Comparison of ENCODE assay signal across 34 cellular contexts in the genomic region with DNA sequence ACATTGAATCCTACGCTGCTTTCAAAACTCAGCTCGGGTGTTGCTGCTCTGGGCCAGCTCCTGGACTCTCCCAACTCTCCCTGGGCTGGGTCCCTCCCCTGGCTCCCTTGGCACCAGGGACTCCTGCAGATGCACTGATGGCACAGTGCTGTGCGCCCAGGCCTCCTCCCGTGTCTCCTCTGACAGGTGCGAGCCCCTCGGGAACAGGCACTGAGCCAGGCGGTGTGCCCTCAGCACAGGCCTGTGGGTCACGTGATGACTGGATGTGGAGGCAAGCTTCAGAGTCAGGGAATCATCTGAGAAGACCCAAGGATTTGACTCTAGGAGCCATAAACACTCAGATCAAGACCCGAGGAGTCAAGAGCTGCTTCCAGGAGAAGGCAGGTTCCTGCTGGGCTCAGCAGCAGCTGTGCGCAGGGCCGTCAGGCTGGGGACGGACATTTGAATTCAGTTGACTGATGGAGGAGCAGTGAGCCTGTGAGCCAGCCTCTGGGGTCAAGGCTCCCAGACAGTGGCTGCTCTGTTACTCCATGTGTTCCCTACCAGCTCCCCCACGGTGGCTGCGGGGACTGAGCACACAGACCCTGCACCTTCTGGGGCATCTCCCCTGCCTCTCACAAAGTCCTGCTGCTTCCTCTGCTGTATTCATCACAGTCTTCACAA. TPM values are rescaled to one million over a fixed set of nuclear protein-coding genes. Genes with fewer than 3 reads are reported as not detected.
A peak's percentile ranks its signal among the peaks of the same experiment; 100 is the strongest.
DNase-seq lines count a peak whose midpoint lies in the region; ATAC-seq, FAIRE-seq and TF ChIP-seq lines count a peak whose summit lies in the region.
"Had no signal": no experiment of that assay in that cellular context is flagged by ENCODE, and none has a peak within 500 bp of the region (broad histone marks: within the 10 kb centered on the region; RNA-seq: fewer than 3 reads in every experiment).

No MANE protein-coding gene starts in this region.

- BruUV-seq in HepG2 (replicated peaks; lab: Mats Ljungman, UMichigan), result no TSS peak

- peaks cover 54% of the 10 kb centered on the region for H3K4me1 ChIP-seq in HepG2 (ENCODE audit: insufficient read depth, low read length)
- H3K4me1 ChIP-seq: BLaER1 treated with 17β-estradiol and CSF1 and Interleukin-3, amounts not matched to agents 10 nM and 100 nM; prostate gland; suprapubic skin had no signal

- no peak overlapping the region for H3K9ac ChIP-seq in HepG2 (ENCODE audit: insufficient read depth, low read depth, low read length)
- H3K9ac ChIP-seq: BLaER1 treated with 17β-estradiol and CSF1 and Interleukin-3, amounts not matched to agents 10 nM and 100 nM had no signal

- no peak overlapping the region for H2AFZ ChIP-seq in HepG2 (ENCODE audit: low read length)

- TF ChIP-seq EP300 in HepG2 (IDR thresholded peaks at IDR 0.05; ENCODE audit: low read depth in 2 of 2, low read length in 2 of 2) (no peak), HepG2 (CRISPR knock-in tag; IDR thresholded peaks at IDR 0.05; ENCODE audit: borderline replicate concordance) (no peak)

- H3K4me3 ChIP-seq in HepG2 (replicated peaks in 1 of 3; ENCODE audit: insufficient read depth in 1 of 3, low read depth in 2 of 3, low read length in 3 of 3), result peak overlapping the region in 1 of 3 experiments; percentile 34; a peak in 1 of 6 replicates
- H3K4me3 ChIP-seq: BLaER1 treated with 17β-estradiol and CSF1 and Interleukin-3, amounts not matched to agents 10 nM and 100 nM; dorsolateral prefrontal cortex; prostate gland; suprapubic skin had no signal

- POLR2A ChIA-PET in HepG2 (lab: Yijun Ruan, JAX), result no interaction called here

- peaks cover 20% of the 10 kb centered on the region for H3K27me3 Mint-ChIP-seq in activated T-helper 1 cell treated with anti-CD3 and anti-CD28 coated beads, Interleukin-12 subunit alpha, Interleukin-12 subunit beta, Interleukin-2, Interleukin-4 antibody, amounts not matched to agents 30 ng/mL and 10 ng/mL and 1 ng/mL, durations not matched to agents 14 hours and 24 hours and 36 hours (ENCODE audit: insufficient read depth)
- H3K27me3 Mint-ChIP-seq: activated CD4-positive, alpha-beta memory T cell treated with anti-CD3 and anti-CD28 coated beads for 36 hours; activated naive CD4-positive, alpha-beta T cell treated with anti-CD3 and anti-CD28 coated beads, Interleukin-2, amount 50 U/mL, for 24 hours; activated T-helper 17 cell treated with anti-CD3 and anti-CD28 coated beads, Interleukin-2, amount 50 U/mL, for 72 hours had no signal

- peak overlapping the region; percentile 60 for H3K4me2 ChIP-seq in HepG2 (ENCODE audit: low read depth, low read length)
- H3K4me2 ChIP-seq: BLaER1 treated with 17β-estradiol and CSF1 and Interleukin-3, amounts not matched to agents 10 nM and 100 nM had no signal

- H3K27ac ChIP-seq in HepG2 (ENCODE audit: extremely low read length, insufficient read depth, low read length), result no peak overlapping the region
- H3K27ac ChIP-seq: BLaER1 treated with 17β-estradiol and CSF1 and Interleukin-3, amounts not matched to agents 10 nM and 100 nM; brain microvascular endothelial cell; prostate gland; suprapubic skin had no signal

- no peak for TF ChIP-seq RAD21 in HepG2 (CRISPR knock-in tag; IDR thresholded peaks at IDR 0.05)

- peak; percentile 43 for DNase-seq in NCI-H1092 (lab: John Stamatoyannopoulos, UW)
- DNase-seq in NCI-H345 treated with DMSO at 0.1 percent for 48 hours (lab: John Stamatoyannopoulos, UW; ENCODE audit: unreplicated experiment), result peak; percentile 11
- DNase-seq in HepG2 (ENCODE audit: low spot score), result no peak
- DNase-seq in pons (ENCODE audit: low spot score), result peak; percentile 19
- DNase-seq in effector CD4-positive, alpha-beta T cell, result no peak
- no peak for DNase-seq in activated T-helper 1 cell treated with anti-CD3 and anti-CD28 coated beads, Interleukin-12 subunit alpha, Interleukin-12 subunit beta, Interleukin-2, Interleukin-4 antibody, amounts not matched to agents 30 ng/mL and 10 ng/mL and 1 ng/mL, durations not matched to agents 14 hours and 24 hours and 36 hours (ENCODE audit: low spot score)
- DNase-seq: activated CD4-positive, alpha-beta memory T cell treated with anti-CD3 and anti-CD28 coated beads for 36 hours; amniotic stem cell; brain microvascular endothelial cell; DMS53; H9; Karpas-422; left colon; mammary epithelial cell; NCI-H1436 treated with DMSO at 0.1 percent for 48 hours; NCI-H510A treated with DMSO at 0.1 percent for 48 hours; Right ventricle myocardium superior; stimulated activated CD4-positive, alpha-beta T cell treated with anti-CD3 and anti-CD28 coated beads, Interleukin-15, amount 100 ng/mL, for 24 hours; T-helper 17 cell had no signal

- no peak for TF ChIP-seq CTCF in HepG2 (CRISPR knock-in tag; IDR thresholded peaks at IDR 0.05)

- no peaks in the 10 kb centered on the region for H3K36me3 ChIP-seq in HepG2 (replicated peaks in 1 of 2; ENCODE audit: control insufficient read depth in 1 of 2, insufficient read depth in 2 of 2, low read length in 2 of 2)
- H3K36me3 ChIP-seq: brain microvascular endothelial cell, prostate gland, suprapubic skin had no signal

- peaks cover 5% of the 10 kb centered on the region; the same call in 1 of the 2 replicates for H3K9me3 ChIP-seq in HepG2 (ENCODE audit: low read length)
- H3K9me3 ChIP-seq: prostate gland, suprapubic skin had no signal

- no peaks in the 10 kb centered on the region for H3K79me2 ChIP-seq in HepG2 (ENCODE audit: insufficient read depth, low read length)

- H3K4me3 Mint-ChIP-seq in activated T-helper 1 cell treated with anti-CD3 and anti-CD28 coated beads, Interleukin-12 subunit alpha, Interleukin-12 subunit beta, Interleukin-2, Interleukin-4 antibody, amounts not matched to agents 30 ng/mL and 10 ng/mL and 1 ng/mL, durations not matched to agents 14 hours and 24 hours and 36 hours, result no peak overlapping the region
- H3K4me3 Mint-ChIP-seq: activated CD4-positive, alpha-beta memory T cell treated with anti-CD3 and anti-CD28 coated beads for 36 hours; activated naive CD4-positive, alpha-beta T cell treated with anti-CD3 and anti-CD28 coated beads, Interleukin-2, amount 50 U/mL, for 24 hours; activated T-helper 17 cell treated with anti-CD3 and anti-CD28 coated beads, Interleukin-2, amount 50 U/mL, for 72 hours; H9; neural crest cell; stimulated activated memory B cell treated with anti-CD40 and anti-IgM and Interleukin-4, amounts not matched to agents 10 μg/mL and 1 μg/mL and 100 μg/mL, for 72 hours; T-helper 17 cell had no signal

- no peaks in the 10 kb centered on the region for H4K20me1 ChIP-seq in HepG2 (ENCODE audit: insufficient read depth, low read length)
- H4K20me1 ChIP-seq: BLaER1 treated with 17β-estradiol and CSF1 and Interleukin-3, amounts not matched to agents 10 nM and 100 nM had no signal

- peak; percentile 72 for ATAC-seq in HepG2
- no peak for ATAC-seq in HG03432 (IDR thresholded peaks at IDR 0.05; ENCODE audit: unreplicated experiment)
- ATAC-seq in GM18858 (IDR thresholded peaks at IDR 0.05; ENCODE audit: unreplicated experiment), result no peak
- ATAC-seq: activated CD4-positive, CD25-positive, alpha-beta regulatory T cell treated with anti-CD3 and anti-CD28 coated beads, Interleukin-2, amount 50 U/mL, for 24 hours; activated T-helper 17 cell treated with anti-CD3 and anti-CD28 coated beads, Interleukin-2, amount 50 U/mL, for 72 hours; left colon; stimulated activated memory B cell treated with anti-CD40 and anti-IgM and Interleukin-4, amounts not matched to agents 10 μg/mL and 1 μg/mL and 100 μg/mL, for 72 hours; T-helper 17 cell had no signal

- H3K27me3 ChIP-seq in HepG2 (ENCODE audit: control insufficient read depth in 1 of 2, insufficient read depth in 2 of 2, low read length in 2 of 2), result peaks cover 4 to 15% of the 10 kb centered on the region in 2 experiments; a peak in 2 of 5 replicates
- H3K27me3 ChIP-seq: dorsolateral prefrontal cortex, suprapubic skin had no signal

- H3K36me3 Mint-ChIP-seq in activated T-helper 1 cell treated with anti-CD3 and anti-CD28 coated beads, Interleukin-12 subunit alpha, Interleukin-12 subunit beta, Interleukin-2, Interleukin-4 antibody, amounts not matched to agents 30 ng/mL and 10 ng/mL and 1 ng/mL, durations not matched to agents 14 hours and 24 hours and 36 hours (ENCODE audit: low read depth), result no peaks in the 10 kb centered on the region
- H3K36me3 Mint-ChIP-seq: activated CD4-positive, alpha-beta memory T cell treated with anti-CD3 and anti-CD28 coated beads for 36 hours had no signal

- FAIRE-seq in HepG2 (lab: Jason Lieb, UNC), result no peak
- FAIRE-seq: endothelial cell of umbilical vein, GM12892, TTC549 had no signal

- H3K4me1 Mint-ChIP-seq in activated T-helper 1 cell treated with anti-CD3 and anti-CD28 coated beads, Interleukin-12 subunit alpha, Interleukin-12 subunit beta, Interleukin-2, Interleukin-4 antibody, amounts not matched to agents 30 ng/mL and 10 ng/mL and 1 ng/mL, durations not matched to agents 14 hours and 24 hours and 36 hours (ENCODE audit: low read depth), result no peaks in the 10 kb centered on the region
- H3K4me1 Mint-ChIP-seq: activated naive CD4-positive, alpha-beta T cell treated with anti-CD3 and anti-CD28 coated beads, Interleukin-2, amount 50 U/mL, for 24 hours; activated T-helper 17 cell treated with anti-CD3 and anti-CD28 coated beads, Interleukin-2, amount 50 U/mL, for 72 hours; H9; stimulated activated memory B cell treated with anti-CD40 and anti-IgM and Interleukin-4, amounts not matched to agents 10 μg/mL and 1 μg/mL and 100 μg/mL, for 72 hours; T-helper 17 cell had no signal

- intact Hi-C loops in HepG2 (cut with micrococcal nuclease; ENCODE audit: unreplicated experiment), result no loop called here
- intact Hi-C loops in activated T-helper 1 cell treated with anti-CD3 and anti-CD28 coated beads, Interleukin-12 subunit alpha, Interleukin-12 subunit beta, Interleukin-2, Interleukin-4 antibody, amounts not matched to agents 30 ng/mL and 10 ng/mL and 1 ng/mL, durations not matched to agents 14 hours and 24 hours and 36 hours (cut with micrococcal nuclease), result no loop called here

- TF ChIP-seq POLR2A in HepG2 (IDR thresholded peaks at IDR 0.05; ENCODE audit: insufficient read depth in 1 of 2, low read depth in 2 of 2, low read length in 2 of 2), result no peak

- CTCF ChIA-PET in HepG2 (lab: Yijun Ruan, JAX; ENCODE audit: low intra/inter-chr PET ratio, low total read pairs), result no interaction called here

- 26% methylated on average over 4 of the region's 14 CpGs for WGBS in HepG2 (ENCODE audit: low lambda C conversion rate)

- in situ Hi-C loops in HepG2 (cut with HindIII; ENCODE audit: extremely low pct_ligation_motif_present, low pct_unique_long_range_greater_than_20kb), result no loop called here

- peaks cover 9% of the 10 kb centered on the region for H3K9me3 Mint-ChIP-seq in activated T-helper 1 cell treated with anti-CD3 and anti-CD28 coated beads, Interleukin-12 subunit alpha, Interleukin-12 subunit beta, Interleukin-2, Interleukin-4 antibody, amounts not matched to agents 30 ng/mL and 10 ng/mL and 1 ng/mL, durations not matched to agents 14 hours and 24 hours and 36 hours

- H3K27ac Mint-ChIP-seq in activated T-helper 1 cell treated with anti-CD3 and anti-CD28 coated beads, Interleukin-12 subunit alpha, Interleukin-12 subunit beta, Interleukin-2, Interleukin-4 antibody, amounts not matched to agents 30 ng/mL and 10 ng/mL and 1 ng/mL, durations not matched to agents 14 hours and 24 hours and 36 hours, result no peak overlapping the region
- H3K27ac Mint-ChIP-seq: activated CD4-positive, alpha-beta memory T cell treated with anti-CD3 and anti-CD28 coated beads for 36 hours; activated naive CD4-positive, alpha-beta T cell treated with anti-CD3 and anti-CD28 coated beads, Interleukin-2, amount 50 U/mL, for 24 hours; activated T-helper 17 cell treated with anti-CD3 and anti-CD28 coated beads, Interleukin-2, amount 50 U/mL, for 72 hours; stimulated activated memory B cell treated with anti-CD40 and anti-IgM and Interleukin-4, amounts not matched to agents 10 μg/mL and 1 μg/mL and 100 μg/mL, for 72 hours; T-helper 17 cell had no signal

RNA-seq across cellular contexts. Expression of gene NAT8L, which starts 33.0 kb away (rescaled TPM):
- 1.6 and 3.3 TPM in 2 replicates for total RNA-seq in HepG2 (2016; rRNA removed; fragmentation: Illumina TruSeq; extraction: Trizol)
- 0.40 and 0.53 TPM in 2 replicates for total RNA-seq in HepG2 (2016; cell fraction: cytosol; rRNA removed; fragmentation: Illumina TruSeq; extraction: Trizol; ENCODE audit: low read depth)
- total RNA-seq in HepG2 (2016; cell fraction: insoluble cytoplasmic fraction; rRNA removed; fragmentation: Illumina TruSeq; extraction: Trizol), result 1.7 and 3.2 TPM in 2 replicates
- total RNA-seq in HepG2 (2016; cell fraction: membrane; rRNA removed; fragmentation: Illumina TruSeq; extraction: Trizol), result 1.5 and 1.7 TPM in 2 replicates
- 2.9 and 3.4 TPM in 2 replicates for total RNA-seq in HepG2 (2016; cell fraction: nucleus; rRNA removed; fragmentation: Illumina TruSeq; extraction: Trizol)
- 2.2 and 3.4 TPM in 2 replicates for polyA plus RNA-seq in HepG2 (2011; rRNA removed)
- polyA plus RNA-seq in HepG2 (2011; cell fraction: cytosol; rRNA removed), result 4.1 and 4.4 TPM in 2 replicates
- polyA plus RNA-seq in HepG2 (2011; cell fraction: nucleus; rRNA removed), result 11.8 TPM in 2 replicates
- 1.1 and 3.9 TPM in 2 replicates for polyA plus RNA-seq in HepG2 (2012)
- polyA plus RNA-seq in HepG2 (2016; cell fraction: cytosol; fragmentation: Illumina TruSeq; extraction: Trizol; ENCODE audit: low read depth), result 0.63 and 0.64 TPM in 2 replicates
- polyA plus RNA-seq in HepG2 (2016; cell fraction: insoluble cytoplasmic fraction; fragmentation: Illumina TruSeq; extraction: Trizol; ENCODE audit: low read depth), result 3.1 and 3.9 TPM in 2 replicates
- 1.5 and 1.8 TPM in 2 replicates for polyA plus RNA-seq in HepG2 (2016; cell fraction: membrane; fragmentation: Illumina TruSeq; extraction: Trizol; ENCODE audit: low read depth)
- 8.3 and 8.8 TPM in 2 replicates for polyA plus RNA-seq in HepG2 (2016; cell fraction: nucleus; fragmentation: Illumina TruSeq; extraction: Trizol; ENCODE audit: insufficient read depth, low read depth)
- polyA minus RNA-seq in HepG2 (2011; rRNA and poly(A)+ RNA removed; ENCODE audit: low replicate concordance), result 10.6 and 14.5 TPM in 2 replicates
- 3.8 and 4.2 TPM in 2 replicates for polyA minus RNA-seq in HepG2 (2011; cell fraction: cytosol; rRNA and poly(A)+ RNA removed)
- 2.4 and 2.9 TPM in 2 replicates for polyA minus RNA-seq in HepG2 (2011; cell fraction: nucleus; rRNA and poly(A)+ RNA removed)
- total RNA-seq in activated T-helper 1 cell treated with anti-CD3 and anti-CD28 coated beads, Interleukin-12 subunit alpha, Interleukin-12 subunit beta, Interleukin-2, Interleukin-4 antibody, amounts not matched to agents 30 ng/mL and 10 ng/mL and 1 ng/mL, durations not matched to agents 14 hours and 24 hours and 36 hours, result 7.4 and 8.0 TPM in 2 replicates
- total RNA-seq: glomerular endothelial cell, T-helper 17 cell had no signal

Comparison
In these comparisons a context has a peak if more than half of its experiments do, and no peak if none do; other contexts are left out.
1. DNase-seq: peak in NCI-H1092 (single experiment), NCI-H345 treated with DMSO at 0.1 percent for 48 hours (single experiment) and pons (single experiment); none in HepG2 (single experiment), effector CD4-positive, alpha-beta T cell (single experiment) and activated T-helper 1 cell treated with anti-CD3 and anti-CD28 coated beads, Interleukin-12 subunit alpha, Interleukin-12 subunit beta, Interleukin-2, Interleukin-4 antibody, amounts not matched to agents 30 ng/mL and 10 ng/mL and 1 ng/mL, durations not matched to agents 14 hours and 24 hours and 36 hours (single experiment).